Comparison of ENCODE assay signal across 22 cellular contexts in the genomic region with DNA sequence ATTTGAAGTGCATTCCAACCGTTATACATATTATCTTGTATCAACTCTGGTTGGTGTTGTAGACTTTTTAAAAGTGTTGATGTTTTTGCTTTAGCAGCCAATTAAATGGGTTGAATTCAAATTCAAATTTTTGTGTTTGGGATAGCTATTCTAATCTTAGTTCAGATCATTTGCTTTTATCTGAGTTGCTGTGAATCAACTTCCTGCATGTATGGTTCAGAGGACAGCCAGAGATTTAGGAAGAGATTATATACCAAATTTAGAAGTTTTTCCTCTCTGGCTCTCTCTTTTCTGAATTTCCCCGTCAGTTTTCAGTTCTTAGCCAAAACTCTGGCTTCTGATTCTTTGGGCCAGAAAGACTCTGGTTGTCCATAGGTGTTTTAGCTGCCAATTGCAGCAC.
A peak's percentile ranks its signal among the peaks of the same experiment; 100 is the strongest.
DNase-seq lines count a peak whose midpoint lies in the region; ATAC-seq, FAIRE-seq and TF ChIP-seq lines count a peak whose summit lies in the region.
"Had no signal": no experiment of that assay in that cellular context is flagged by ENCODE, and none has a peak within 500 bp of the region (broad histone marks: within the 10 kb centered on the region; RNA-seq: fewer than 3 reads in every experiment).

No MANE protein-coding gene starts in this region.

- no peaks in the 10 kb centered on the region for H4K20me1 ChIP-seq in GM23338 (replicated peaks; ENCODE audit: insufficient read depth)
- H4K20me1 ChIP-seq in H1 (replicated peaks in 1 of 2; ENCODE audit: control insufficient read depth in 1 of 2, insufficient read depth in 2 of 2, low read length in 2 of 2): no peaks in the 10 kb centered on the region

- DNase-seq in GM23338 (ENCODE audit: low spot score) (no peak), H1 (ENCODE audit: low read depth in 1 of 2, low spot score in 2 of 2) (no peak), NCI-H2227 (lab: John Stamatoyannopoulos, UW; ENCODE audit: unreplicated experiment) (no peak), Kasumi-1 (lab: John Stamatoyannopoulos, UW) (no peak), GM19238 (ENCODE audit: insufficient read length, low spot score) (no peak)
- DNase-seq: CD4-positive, CD25-positive, alpha-beta regulatory T cell; DMS79 treated with DMSO at 0.1 percent for 48 hours; H9; IMR-90; MV-4-11; NCI-H1694; NCI-H2081 treated with DMSO at 0.1 percent for 48 hours; NCI-H2171 treated with DMSO at 0.1 percent for 48 hours; NCI-H446; NCI-H526; OCI-M1; SW 1271 had no signal

- H3K4me1 ChIP-seq in GM23338 (ENCODE audit: insufficient read depth): no peaks in the 10 kb centered on the region
- H3K4me1 ChIP-seq in H1 (replicated peaks in 1 of 4; ENCODE audit: control insufficient read depth in 3 of 4, insufficient read depth in 4 of 4, low read length in 3 of 4): no peaks in the 10 kb centered on the region
- peaks cover 8% of the 10 kb centered on the region for H3K4me1 ChIP-seq in mesodermal cell (ENCODE audit: control insufficient read depth, insufficient read depth, low read length, poor library complexity, severe bottlenecking)

- TF ChIP-seq RAD21 in H1 (IDR thresholded peaks at IDR 0.05 in 1 of 2, conservative IDR thresholded peaks at IDR 0.05 in 1 of 2; ENCODE audit: low read depth in 2 of 2, low read length in 2 of 2): no peak

- H3K27ac ChIP-seq in GM23338 (ENCODE audit: low read depth) (no peak overlapping the region), H1 (ENCODE audit: low read depth, low read length) (no peak overlapping the region), mesodermal cell (ENCODE audit: low read depth, low read length, severe bottlenecking) (peak overlapping the region; percentile 80)
- H3K27ac ChIP-seq: KMS-11 had no signal

- H3K79me2 ChIP-seq in GM23338 (replicated peaks; ENCODE audit: insufficient read depth) (no peaks in the 10 kb centered on the region), H1 (ENCODE audit: control insufficient read depth in 1 of 2, insufficient read depth in 2 of 2, low read length in 2 of 2) (no peaks in the 10 kb centered on the region)

- ATAC-seq in GM23338 (no peak), SK-N-SH treated with all-trans-retinoic acid at 6 μM for 48 hours (no peak)
- ATAC-seq: Right ventricle myocardium inferior had no signal

- no peak overlapping the region for H2AK5ac ChIP-seq in H1 (ENCODE audit: low read depth, low read length)

- H2BK20ac ChIP-seq in H1 (ENCODE audit: low read length): no peak overlapping the region

- peak overlapping the region; percentile 14; the same call in 1 of the 2 replicates for H3K27ac Mint-ChIP-seq in GM23338
- H3K27ac Mint-ChIP-seq: CD4-positive, CD25-positive, alpha-beta regulatory T cell had no signal

- no peaks in the 10 kb centered on the region for H3F3A ChIP-seq in GM23338 (replicated peaks; ENCODE audit: low read depth)

- no peak overlapping the region for H2BK5ac ChIP-seq in H1 (ENCODE audit: low read depth, low read length)

- no peaks in the 10 kb centered on the region for H3K23me2 ChIP-seq in H1 (ENCODE audit: low read depth, low read length)

- H3K4ac ChIP-seq in H1 (replicated peaks; ENCODE audit: insufficient read length, low read depth, low read length): no peak overlapping the region

- H2AFZ ChIP-seq in GM23338 (peak overlapping the region; percentile 80), H1 (ENCODE audit: low read length) (peak overlapping the region; percentile 6; the same call in 1 of the 2 replicates)

- 70% methylated on average over 2 of the region's 2 CpGs; no CpG with 5 or more reads in 1 of the 2 experiments for WGBS in H1 (ENCODE audit: extremely low coverage in 1 of 2, insufficient coverage in 1 of 2, insufficient read length in 1 of 2, insufficient replicate concordance in 2 of 2, low coverage in 1 of 2, low lambda C conversion rate in 2 of 2, missing lambda C conversion rate in 1 of 2), 2 experiments
- 17% methylated on average over 1 of the region's 2 CpGs; no CpG with 5 or more reads in 1 of the 2 experiments for WGBS in mesodermal cell (ENCODE audit: insufficient coverage in 2 of 2), 2 experiments

- no peak overlapping the region for H4K91ac ChIP-seq in H1 (replicated peaks; ENCODE audit: insufficient read length, low read length)

- no peak for TF ChIP-seq POLR2A in H1 (IDR thresholded peaks at IDR 0.05; ENCODE audit: control extremely low read depth in 1 of 2, low read depth in 2 of 2, low read length in 2 of 2)

- no peak overlapping the region for H2BK15ac ChIP-seq in H1 (ENCODE audit: low read length)

- H3K9ac ChIP-seq in H1 (replicated peaks in 1 of 4; ENCODE audit: extremely low read depth in 1 of 4, low read depth in 3 of 4, low read length in 3 of 4): no peak overlapping the region
- H3K9ac ChIP-seq: KMS-11 had no signal

- no peak for TF ChIP-seq EP300 in H1 (IDR thresholded peaks at IDR 0.05; ENCODE audit: borderline replicate concordance in 1 of 2, low read depth in 2 of 2, low read length in 2 of 2)

- H3K4me3 ChIP-seq in GM23338 (no peak overlapping the region), H1 (ENCODE audit: extremely low read depth in 1 of 4, insufficient read depth in 2 of 4, low read depth in 3 of 4, low read length in 4 of 4) (no peak overlapping the region), mesodermal cell (ENCODE audit: extremely low read depth, insufficient read depth, low read length, poor library complexity, severe bottlenecking) (no peak overlapping the region)

- H3K4me3 Mint-ChIP-seq in GM23338: no peak overlapping the region
- H3K4me3 Mint-ChIP-seq: CD4-positive, CD25-positive, alpha-beta regulatory T cell; H9 had no signal

- no peak overlapping the region for H3K14ac ChIP-seq in H1 (ENCODE audit: insufficient read length)

- H3K27me3 ChIP-seq in GM23338 (ENCODE audit: insufficient read depth) (no peaks in the 10 kb centered on the region), H1 (replicated peaks in 1 of 4; ENCODE audit: control insufficient read depth in 3 of 4, extremely low read depth in 1 of 4, insufficient read depth in 3 of 4, low read length in 3 of 4) (no peaks in the 10 kb centered on the region)

- no peak overlapping the region for H4K8ac ChIP-seq in H1 (ENCODE audit: extremely low read depth, insufficient read depth, low read length)

- no peak overlapping the region for H3K18ac ChIP-seq in H1 (ENCODE audit: extremely low read depth, low read length)

- H4K5ac ChIP-seq in H1 (ENCODE audit: insufficient read length, low read depth, low read length): no peak overlapping the region

- POLR2A ChIA-PET in H1 (lab: Charles Lee; ENCODE audit: partially characterized antibody): no interaction called here

- H3K36me3 ChIP-seq in GM23338 (ENCODE audit: insufficient read depth): no peaks in the 10 kb centered on the region
- H3K36me3 ChIP-seq in H1 (ENCODE audit: control insufficient read depth in 2 of 4, insufficient read depth in 4 of 4, low read length in 3 of 4): no peaks in the 10 kb centered on the region
- no peaks in the 10 kb centered on the region for H3K36me3 ChIP-seq in mesodermal cell (ENCODE audit: control insufficient read depth, insufficient read depth, low read length)

- H3K56ac ChIP-seq in H1 (replicated peaks; ENCODE audit: insufficient read length, low read depth, low read length): no peak overlapping the region

- no peaks in the 10 kb centered on the region for H3K79me1 ChIP-seq in H1 (ENCODE audit: low read depth, low read length)

- H3K4me1 Mint-ChIP-seq in GM23338: peaks cover 10% of the 10 kb centered on the region
- H3K4me1 Mint-ChIP-seq: CD4-positive, CD25-positive, alpha-beta regulatory T cell had no signal

- no peaks in the 10 kb centered on the region for H3K36me3 Mint-ChIP-seq in GM23338 (ENCODE audit: low read depth)
- H3K36me3 Mint-ChIP-seq: CD4-positive, CD25-positive, alpha-beta regulatory T cell had no signal

- H3K9me3 Mint-ChIP-seq in GM23338: no peaks in the 10 kb centered on the region

- no peak for FAIRE-seq in H1 (lab: Jason Lieb, UNC)
- FAIRE-seq: GM12892 had no signal

- H3K4me2 ChIP-seq in GM23338: no peak overlapping the region
- no peak overlapping the region for H3K4me2 ChIP-seq in H1 (ENCODE audit: insufficient read depth in 1 of 2, low read depth in 2 of 2, low read length in 2 of 2)
- H3K4me2 ChIP-seq: KMS-11 had no signal

- H3K27me3 Mint-ChIP-seq in GM23338 (ENCODE audit: insufficient read depth, low read depth, poor library complexity): no peaks in the 10 kb centered on the region
- H3K27me3 Mint-ChIP-seq: CD4-positive, CD25-positive, alpha-beta regulatory T cell had no signal

- CTCF ChIA-PET in H1 (lab: Charles Lee; ENCODE audit: partially characterized antibody): interaction anchor here (0.8 to 2.2 kb wide), 2 partner anchors 11 to 152 kb away, joined by 4 to 10 read pairs; no protein-coding TSS in a partner anchor

- TF ChIP-seq CTCF in GM23338 (conservative IDR thresholded peaks at IDR 0.05; ENCODE audit: low read depth in 2 of 2): no peak
- no peak for TF ChIP-seq CTCF in H1 (IDR thresholded peaks at IDR 0.05; ENCODE audit: control extremely low read depth in 1 of 3, insufficient read depth in 1 of 3, low read depth in 1 of 3, low read length in 3 of 3)

- H3K9me2 ChIP-seq in GM23338 (ENCODE audit: insufficient read depth): no peaks in the 10 kb centered on the region

- H3K9me3 ChIP-seq in H1 (ENCODE audit: insufficient read depth in 2 of 2, low read depth in 1 of 2, low read length in 1 of 2): no peaks in the 10 kb centered on the region
- H3K9me3 ChIP-seq in mesodermal cell (ENCODE audit: control insufficient read depth, low read length): no peaks in the 10 kb centered on the region

- no peak overlapping the region for H3K23ac ChIP-seq in H1 (ENCODE audit: insufficient read length)

- no peak overlapping the region for H2BK120ac ChIP-seq in H1 (replicated peaks; ENCODE audit: low read depth, low read length)

- H2BK12ac ChIP-seq in H1 (ENCODE audit: low read depth, low read length): no peak overlapping the region

TF ChIP-seq in GM23338, 12 proteins besides CTCF, POLR2A, EP300 and RAD21 (continues in another document):
- TF ChIP-seq EZH2 (IDR thresholded peaks at IDR 0.05; ENCODE audit: low read depth, unreplicated experiment): no peak

TF ChIP-seq in H1, 55 proteins besides CTCF, POLR2A, EP300 and RAD21 (continues in another document):
- TF ChIP-seq RBBP5 (IDR thresholded peaks at IDR 0.05; ENCODE audit: borderline replicate concordance, low read depth, low read length): no peak
- no peak for TF ChIP-seq KDM5A (IDR thresholded peaks at IDR 0.05; ENCODE audit: low read length)
- no peak for TF ChIP-seq TCF12 (IDR thresholded peaks at IDR 0.05; ENCODE audit: low read depth, low read length)

TF ChIP-seq in SK-N-SH treated with all-trans-retinoic acid at 6 μM for 48 hours, 23 proteins besides CTCF, POLR2A, EP300 and RAD21 (continues in another document):
- TF ChIP-seq ARNTL (CRISPR knock-in tag; IDR thresholded peaks at IDR 0.05; ENCODE audit: borderline replicate concordance, low read depth) (no peak), ZC3H10 (CRISPR knock-in tag; IDR thresholded peaks at IDR 0.05) (no peak), ISL1 (CRISPR knock-in tag; IDR thresholded peaks at IDR 0.05) (no peak)
